ENCODE assay signal across 26 cellular contexts in genomic region chr3:10620833-10621082, GRCh38.
"Had no signal": no experiment of that assay in that cellular context is flagged by ENCODE, and none has a peak within 500 bp of the region (broad histone marks: within the 10 kb centered on the region; RNA-seq: fewer than 3 reads in every experiment).

No MANE protein-coding gene starts in this region.

- H3K9me3 Mint-ChIP-seq: activated CD4-positive, alpha-beta memory T cell treated with anti-CD3 and anti-CD28 coated beads for 36 hours; activated CD4-positive, alpha-beta T cell treated with anti-CD3 and anti-CD28 coated beads, Interleukin-2, amount 10 ng/mL, durations not matched to agents 24 days and 14 days; activated naive CD4-positive, alpha-beta T cell treated with anti-CD3 and anti-CD28 coated beads for 36 hours; activated naive CD4-positive, alpha-beta T cell treated with anti-CD3 and anti-CD28 coated beads, Interleukin-2, amount 50 U/mL, for 72 hours; activated naive CD8-positive, alpha-beta T cell treated with anti-CD3 and anti-CD28 coated beads, Interleukin-2, amount 10 ng/mL, durations not matched to agents 7 days and 5 days; activated T-helper 1 cell treated with anti-CD3 and anti-CD28 coated beads, Interleukin-12 subunit alpha, Interleukin-12 subunit beta, Interleukin-2, Interleukin-4 antibody, amounts not matched to agents 30 ng/mL and 10 ng/mL and 1 ng/mL, durations not matched to agents 14 hours and 24 hours and 36 hours; activated T-helper 2 cell treated with anti-CD3 and anti-CD28 coated beads, Interferon-gamma antibody, Interleukin-2, Interleukin-4, amounts not matched to agents 10 μg/mL and 5 μg/mL and 100 μg/mL, durations not matched to agents 14 hours and 24 hours and 36 hours; effector memory CD8-positive, alpha-beta T cell had no signal

- H3K4me1 Mint-ChIP-seq: activated CD4-positive, alpha-beta T cell treated with anti-CD3 and anti-CD28 coated beads for 36 hours; activated CD4-positive, alpha-beta T cell treated with anti-CD3 and anti-CD28 coated beads, Interleukin-2, amount 10 ng/mL, durations not matched to agents 24 days and 14 days; activated CD8-positive, alpha-beta memory T cell treated with anti-CD3 and anti-CD28 coated beads, Interleukin-2, amount 10 ng/mL, durations not matched to agents 7 days and 5 days; activated naive CD8-positive, alpha-beta T cell treated with anti-CD3 and anti-CD28 coated beads, Interleukin-2, amount 10 ng/mL, durations not matched to agents 7 days and 5 days had no signal

- ATAC-seq: activated CD4-positive, alpha-beta T cell treated with anti-CD3 and anti-CD28 coated beads for 36 hours; activated CD8-positive, alpha-beta memory T cell treated with anti-CD3 and anti-CD28 coated beads, Interleukin-2, amount 10 ng/mL, durations not matched to agents 7 days and 5 days; activated CD8-positive, alpha-beta T cell treated with anti-CD3 and anti-CD28 coated beads, Interleukin-2, amount 10 ng/mL, durations not matched to agents 7 days and 5 days; activated naive CD4-positive, alpha-beta T cell treated with anti-CD3 and anti-CD28 coated beads, Interleukin-2, amount 50 U/mL, for 72 hours; body of pancreas; effector memory CD8-positive, alpha-beta T cell; foreskin keratinocyte; gastrocnemius medialis had no signal

- DNase-seq: activated CD4-positive, alpha-beta memory T cell treated with anti-CD3 and anti-CD28 coated beads for 36 hours; activated CD4-positive, alpha-beta T cell treated with anti-CD3 and anti-CD28 coated beads for 36 hours; activated CD4-positive, alpha-beta T cell treated with anti-CD3 and anti-CD28 coated beads, Interleukin-2, amount 10 ng/mL, durations not matched to agents 24 days and 14 days; activated CD4-positive, CD25-positive, alpha-beta regulatory T cell; activated CD4-positive, CD25-positive, alpha-beta regulatory T cell treated with anti-CD3 and anti-CD28 coated beads, Interleukin-2, amount 50 U/mL, for 72 hours; activated CD8-positive, alpha-beta memory T cell treated with anti-CD3 and anti-CD28 coated beads, Interleukin-2, amount 10 ng/mL, durations not matched to agents 7 days and 5 days; activated CD8-positive, alpha-beta memory T cell treated with anti-CD3 and anti-CD28 coated beads, Interleukin-2, amount 50 U/mL, for 4 hours; activated CD8-positive, alpha-beta T cell treated with anti-CD3 and anti-CD28 coated beads, Interleukin-2, amount 10 ng/mL, durations not matched to agents 7 days and 5 days; activated effector memory CD4-positive, alpha-beta T cell treated with anti-CD3 and anti-CD28 coated beads, Interleukin-2, amount 50 U/mL, for 16 hours; activated naive CD4-positive, alpha-beta T cell treated with anti-CD3 and anti-CD28 coated beads for 36 hours; activated naive CD8-positive, alpha-beta T cell treated with anti-CD3 and anti-CD28 coated beads, Interleukin-2, amount 10 ng/mL, durations not matched to agents 7 days and 5 days; activated T-cell treated with anti-CD3 and anti-CD28 coated beads, Interleukin-2, amount 50 U/mL, for 1 hour; activated T-cell treated with anti-CD3 and anti-CD28 coated beads, Interleukin-2, amount 50 U/mL, for 48 hours; body of pancreas; cortex of kidney; dermis blood vessel endothelial cell; effector CD4-positive, alpha-beta T cell; effector memory CD8-positive, alpha-beta T cell; erythroblast; foreskin keratinocyte; gastrocnemius medialis; glutamatergic neuron; T-helper 2 cell had no signal

- H3K4me3 Mint-ChIP-seq: activated CD4-positive, alpha-beta memory T cell treated with anti-CD3 and anti-CD28 coated beads for 36 hours; activated CD4-positive, alpha-beta T cell treated with anti-CD3 and anti-CD28 coated beads for 36 hours; activated CD4-positive, alpha-beta T cell treated with anti-CD3 and anti-CD28 coated beads, Interleukin-2, amount 10 ng/mL, durations not matched to agents 24 days and 14 days; activated CD8-positive, alpha-beta memory T cell treated with anti-CD3 and anti-CD28 coated beads, Interleukin-2, amount 10 ng/mL, durations not matched to agents 7 days and 5 days; activated CD8-positive, alpha-beta T cell treated with anti-CD3 and anti-CD28 coated beads, Interleukin-2, amount 10 ng/mL, durations not matched to agents 7 days and 5 days; activated naive CD4-positive, alpha-beta T cell treated with anti-CD3 and anti-CD28 coated beads for 36 hours; activated naive CD8-positive, alpha-beta T cell treated with anti-CD3 and anti-CD28 coated beads, Interleukin-2, amount 10 ng/mL, durations not matched to agents 7 days and 5 days; activated T-helper 1 cell treated with anti-CD3 and anti-CD28 coated beads, Interleukin-12 subunit alpha, Interleukin-12 subunit beta, Interleukin-2, Interleukin-4 antibody, amounts not matched to agents 30 ng/mL and 10 ng/mL and 1 ng/mL, durations not matched to agents 14 hours and 24 hours and 36 hours; effector memory CD8-positive, alpha-beta T cell had no signal

- H3K36me3 Mint-ChIP-seq: activated CD4-positive, alpha-beta memory T cell treated with anti-CD3 and anti-CD28 coated beads for 36 hours; activated CD8-positive, alpha-beta memory T cell treated with anti-CD3 and anti-CD28 coated beads, Interleukin-2, amount 10 ng/mL, durations not matched to agents 7 days and 5 days; activated naive CD4-positive, alpha-beta T cell treated with anti-CD3 and anti-CD28 coated beads, Interleukin-2, amount 50 U/mL, for 72 hours; activated naive CD8-positive, alpha-beta T cell treated with anti-CD3 and anti-CD28 coated beads, Interleukin-2, amount 10 ng/mL, durations not matched to agents 7 days and 5 days had no signal

- H3K27ac Mint-ChIP-seq: activated CD4-positive, alpha-beta memory T cell treated with anti-CD3 and anti-CD28 coated beads for 36 hours; activated CD4-positive, alpha-beta T cell treated with anti-CD3 and anti-CD28 coated beads for 36 hours; activated CD4-positive, alpha-beta T cell treated with anti-CD3 and anti-CD28 coated beads, Interleukin-2, amount 10 ng/mL, durations not matched to agents 24 days and 14 days; activated CD8-positive, alpha-beta memory T cell treated with anti-CD3 and anti-CD28 coated beads, Interleukin-2, amount 10 ng/mL, durations not matched to agents 7 days and 5 days; activated CD8-positive, alpha-beta T cell treated with anti-CD3 and anti-CD28 coated beads, Interleukin-2, amount 10 ng/mL, durations not matched to agents 7 days and 5 days; activated naive CD4-positive, alpha-beta T cell treated with anti-CD3 and anti-CD28 coated beads for 36 hours; activated naive CD4-positive, alpha-beta T cell treated with anti-CD3 and anti-CD28 coated beads, Interleukin-2, amount 50 U/mL, for 72 hours; activated naive CD8-positive, alpha-beta T cell treated with anti-CD3 and anti-CD28 coated beads, Interleukin-2, amount 10 ng/mL, durations not matched to agents 7 days and 5 days; activated T-helper 1 cell treated with anti-CD3 and anti-CD28 coated beads, Interleukin-12 subunit alpha, Interleukin-12 subunit beta, Interleukin-2, Interleukin-4 antibody, amounts not matched to agents 30 ng/mL and 10 ng/mL and 1 ng/mL, durations not matched to agents 14 hours and 24 hours and 36 hours; activated T-helper 2 cell treated with anti-CD3 and anti-CD28 coated beads, Interferon-gamma antibody, Interleukin-2, Interleukin-4, amounts not matched to agents 10 μg/mL and 5 μg/mL and 100 μg/mL, durations not matched to agents 14 hours and 24 hours and 36 hours had no signal
